In genomic region chr1:89525169-89525855, GRCh38 we compare ENCODE assay signal across 8 cellular contexts. TPM values are rescaled to one million over a fixed set of nuclear protein-coding genes. Genes with fewer than 3 reads are reported as not detected.
DNase-seq lines count a peak whose midpoint lies in the region; ATAC-seq and TF ChIP-seq lines count a peak whose summit lies in the region.

No MANE protein-coding gene starts in this region.

- peaks cover 0 to 13% (median 5%) of the 10 kb centered on the region in 4 donors for H3K4me1 ChIP-seq in tibial artery

- intact Hi-C loops in tibial artery (cut with DNase I; ENCODE audit: low total_unique reads) = loop anchor here (10.0 kb wide), 2 partner anchors 109 to 469 kb away; partner anchors contain the start of genes LRRC8C and ZNF326

- no peak overlapping the region for H3K4me3 Mint-ChIP-seq in activated CD8-positive, alpha-beta memory T cell treated with anti-CD3 and anti-CD28 coated beads, Interleukin-2, amount 10 ng/mL, durations not matched to agents 7 days and 5 days
- peak overlapping the region in 4 of 10 donors; percentile 84 to 99 (median 92) for H3K4me3 Mint-ChIP-seq in naive thymus-derived CD8-positive, alpha-beta T cell

- DNase-seq in NCI-H2107 treated with DMSO at 0.1 percent for 48 hours (lab: John Stamatoyannopoulos, UW; ENCODE audit: unreplicated experiment) (peak; percentile 78), NCI-H2107 (lab: John Stamatoyannopoulos, UW) (no peak), NCI-H2227 treated with DMSO at 0.1 percent for 48 hours (lab: John Stamatoyannopoulos, UW) (peak; percentile 39), erythroblast (lab: John Stamatoyannopoulos, UW) (peak; percentile 71 to 77), tibial artery (peak; percentile 26 to 66)
- peak; percentile 65 for DNase-seq in activated CD8-positive, alpha-beta memory T cell treated with anti-CD3 and anti-CD28 coated beads, Interleukin-2, amount 10 ng/mL, durations not matched to agents 7 days and 5 days
- DNase-seq in naive thymus-derived CD8-positive, alpha-beta T cell = peak in 9 of 10 donors; percentile 15 to 68 (median 40)

- peak overlapping the region; percentile 68 to 77 for H3K27ac ChIP-seq in tibial artery

- no peaks in the 10 kb centered on the region for H3K27me3 ChIP-seq in tibial artery

- H3K4me1 Mint-ChIP-seq in activated CD8-positive, alpha-beta memory T cell treated with anti-CD3 and anti-CD28 coated beads, Interleukin-2, amount 10 ng/mL, durations not matched to agents 7 days and 5 days = peaks cover 34% of the 10 kb centered on the region
- peaks cover 7 to 21% (median 16%) of the 10 kb centered on the region in 4 donors for H3K4me1 Mint-ChIP-seq in naive thymus-derived CD8-positive, alpha-beta T cell

- no peaks in the 10 kb centered on the region for H3K36me3 ChIP-seq in tibial artery

- no peaks in the 10 kb centered on the region for H3K27me3 Mint-ChIP-seq in activated CD8-positive, alpha-beta memory T cell treated with anti-CD3 and anti-CD28 coated beads, Interleukin-2, amount 10 ng/mL, durations not matched to agents 7 days and 5 days
- H3K27me3 Mint-ChIP-seq in naive thymus-derived CD8-positive, alpha-beta T cell = no peaks in the 10 kb centered on the region

- TF ChIP-seq POLR2A in erythroblast (IDR thresholded peaks at IDR 0.05; ENCODE audit: low read length) = no peak

- H3K9me3 Mint-ChIP-seq in activated CD8-positive, alpha-beta memory T cell treated with anti-CD3 and anti-CD28 coated beads, Interleukin-2, amount 10 ng/mL, durations not matched to agents 7 days and 5 days (ENCODE audit: low read depth) = peaks cover 3% of the 10 kb centered on the region
- peaks cover 0 to 1% (median 0%) of the 10 kb centered on the region in 9 donors for H3K9me3 Mint-ChIP-seq in naive thymus-derived CD8-positive, alpha-beta T cell

- peak; percentile 27 for ATAC-seq in HG02938 (IDR thresholded peaks at IDR 0.05; ENCODE audit: unreplicated experiment)
- ATAC-seq in activated CD8-positive, alpha-beta memory T cell treated with anti-CD3 and anti-CD28 coated beads, Interleukin-2, amount 10 ng/mL, durations not matched to agents 7 days and 5 days = peak; percentile 22
- ATAC-seq in naive thymus-derived CD8-positive, alpha-beta T cell = peak; percentile 14

- TF ChIP-seq CTCF in tibial artery (IDR thresholded peaks at IDR 0.05) = no peak

- peak overlapping the region; percentile 75 to 77 for H3K4me3 ChIP-seq in tibial artery

- no peaks in the 10 kb centered on the region for H3K9me3 ChIP-seq in tibial artery

- CTCF ChIA-PET in activated CD8-positive, alpha-beta memory T cell treated with anti-CD3 and anti-CD28 coated beads, Interleukin-2, amount 10 ng/mL, durations not matched to agents 7 days and 5 days (lab: Charles Lee) = interaction anchor here (1.5 to 2.0 kb wide), 3 partner anchors 24 to 238 kb away, joined by 3 to 5 read pairs (median 3); no protein-coding TSS in a partner anchor

- POLR2A ChIA-PET in naive thymus-derived CD8-positive, alpha-beta T cell (lab: Charles Lee) = interaction anchor here (0.6 to 2.5 kb wide), 6 partner anchors 26 to 238 kb away, joined by 3 to 62 read pairs (median 4); partner anchors contain the start of gene LRRC8C

- peaks cover 23% of the 10 kb centered on the region for H3K36me3 Mint-ChIP-seq in activated CD8-positive, alpha-beta memory T cell treated with anti-CD3 and anti-CD28 coated beads, Interleukin-2, amount 10 ng/mL, durations not matched to agents 7 days and 5 days
- H3K36me3 Mint-ChIP-seq in naive thymus-derived CD8-positive, alpha-beta T cell = peaks cover 0 to 6% (median under 1%) of the 10 kb centered on the region in 3 donors

- H3K27ac Mint-ChIP-seq in activated CD8-positive, alpha-beta memory T cell treated with anti-CD3 and anti-CD28 coated beads, Interleukin-2, amount 10 ng/mL, durations not matched to agents 7 days and 5 days = no peak overlapping the region
- peak overlapping the region; percentile 84 to 96 (median 94) for H3K27ac Mint-ChIP-seq in naive thymus-derived CD8-positive, alpha-beta T cell

RNA-seq across cellular contexts. Expression of gene LRRC8B, which starts 0.7 kb away (rescaled TPM):
- total RNA-seq in activated CD8-positive, alpha-beta memory T cell treated with anti-CD3 and anti-CD28 coated beads, Interleukin-2, amount 10 ng/mL, durations not matched to agents 7 days and 5 days = 10 to 100 TPM; 15.7 to 16.5 TPM
- total RNA-seq in naive thymus-derived CD8-positive, alpha-beta T cell = 10 to 100 TPM; 15.0 to 16.1 TPM
- 10 to 100 TPM in 2 of 3 donors, 1 to 10 TPM in 1; 8.5 to 13.6 (median 12.2) TPM for polyA plus RNA-seq in naive thymus-derived CD8-positive, alpha-beta T cell
